16 cellular contexts compared by ENCODE assay signal in genomic region chr1:235139315-235139714, GRCh38.
"Had no signal": no experiment of that assay in that cellular context is flagged by ENCODE, and none has a peak within 500 bp of the region (broad histone marks: within the 10 kb centered on the region; RNA-seq: fewer than 3 reads in every experiment).

No MANE protein-coding gene starts in this region.

- H3K27ac ChIP-seq: breast epithelium, esophagus squamous epithelium, prostate gland, right lobe of liver, SJSA1, tibial nerve, vagina, WERI-Rb-1 had no signal

- H3K27me3 ChIP-seq: breast epithelium, esophagus squamous epithelium, right lobe of liver, SJSA1, tibial nerve, vagina had no signal

- H3K9me3 ChIP-seq: breast epithelium, esophagus squamous epithelium, prostate gland, right lobe of liver, SJSA1, tibial nerve, vagina had no signal

- H3K36me3 ChIP-seq: breast epithelium had no signal

- H3K4me3 ChIP-seq: breast epithelium, esophagus squamous epithelium, prostate gland, right lobe of liver, SJSA1, tibial nerve, vagina had no signal

- H3K9me3 Mint-ChIP-seq: natural killer cell had no signal

- H3K4me3 Mint-ChIP-seq: natural killer cell had no signal

- H3K4me1 ChIP-seq: breast epithelium, esophagus squamous epithelium, prostate gland, right lobe of liver, tibial nerve, vagina had no signal

- ATAC-seq: natural killer cell had no signal

- DNase-seq: activated CD4-positive, alpha-beta T cell treated with anti-CD3 and anti-CD28 coated beads, Interleukin-2, amount 50 U/mL, for 1 hour; activated gamma-delta T cell treated with Interleukin-2 at 50 U/mL for 16 hours; amygdala; esophagus squamous epithelium; foreskin fibroblast; natural killer cell; nucleus accumbens; right lobe of liver; stimulated activated CD4-positive, alpha-beta T cell treated with anti-CD3 and anti-CD28 coated beads, Interleukin-2, amount 100 ng/mL, for 24 hours; WERI-Rb-1 had no signal

- FAIRE-seq: islet of Langerhans had no signal
